Comparison of ENCODE assay signal across 9 cellular contexts in genomic region chr11:47946682-47947575, GRCh38. TPM values are rescaled to one million over a fixed set of nuclear protein-coding genes. Genes with fewer than 3 reads are reported as not detected.
DNase-seq lines count a peak whose midpoint lies in the region; ATAC-seq and TF ChIP-seq lines count a peak whose summit lies in the region.
"Had no signal": no experiment of that assay in that cellular context is flagged by ENCODE, and none has a peak within 500 bp of the region (broad histone marks: within the 10 kb centered on the region; RNA-seq: fewer than 3 reads in every experiment).

No MANE protein-coding gene starts in this region.

- peak in 1 of 4 donors; percentile 72 for TF ChIP-seq EP300 in upper lobe of left lung (IDR thresholded peaks at IDR 0.05)

- H3K36me3 ChIP-seq in SJCRH30 = no peaks in the 10 kb centered on the region
- no peaks in the 10 kb centered on the region for H3K36me3 ChIP-seq in upper lobe of left lung

- 27 to 50% methylated on average over 9 to 10 of the region's 10 CpGs for WGBS in upper lobe of left lung, 2 donors

- no peak for TF ChIP-seq POLR2A in upper lobe of left lung (IDR thresholded peaks at IDR 0.05)

- no peak overlapping the region for H3K27ac ChIP-seq in SJCRH30
- peak overlapping the region; percentile 65 to 69 (median 66) for H3K27ac ChIP-seq in upper lobe of left lung

- H3K9me3 ChIP-seq in SJCRH30 (replicated peaks) (no peaks in the 10 kb centered on the region), upper lobe of left lung (no peaks in the 10 kb centered on the region)

- no peak overlapping the region for H3K4me3 ChIP-seq in SJCRH30
- H3K4me3 ChIP-seq in choroid plexus epithelial cell (ENCODE audit: low read depth, low read length) = no peak overlapping the region
- no peak overlapping the region for H3K4me3 ChIP-seq in upper lobe of left lung

- no peak for TF ChIP-seq CTCF in choroid plexus epithelial cell (conservative IDR thresholded peaks at IDR 0.05; ENCODE audit: low read depth, low read length)
- no peak for TF ChIP-seq CTCF in upper lobe of left lung (IDR thresholded peaks at IDR 0.05)

- peak; percentile 26 for DNase-seq in NK-92 treated with Interleukin-12 subunit alpha and Interleukin-12 subunit beta, amount 100 ng/mL, for 24 hours (lab: John Stamatoyannopoulos, UW)
- no peak for DNase-seq in NK-92 (lab: John Stamatoyannopoulos, UW; ENCODE audit: unreplicated experiment)
- DNase-seq in SJCRH30 = peak; percentile 21 to 27
- peak; percentile 91 for DNase-seq in choroid plexus epithelial cell (ENCODE audit: low read depth)
- DNase-seq in lung microvascular endothelial cell (ENCODE audit: low read depth in 2 of 2) = peak; percentile 12 to 93
- peak in 1 of 2 donors; percentile 91 for DNase-seq in upper lobe of left lung
- no peak for DNase-seq in COR-L47 (lab: John Stamatoyannopoulos, UW)
- DNase-seq in NCI-H2107 treated with DMSO at 0.1 percent for 48 hours (lab: John Stamatoyannopoulos, UW; ENCODE audit: unreplicated experiment) = no peak

- ATAC-seq in upper lobe of left lung (ENCODE audit: low FRiP score in 2 of 2) = peak; percentile 91 to 94
- ATAC-seq: CD8-positive, alpha-beta T cell had no signal

- H3K4me1 ChIP-seq in SJCRH30 (no peaks in the 10 kb centered on the region; the same call in 1 of the 2 replicates), upper lobe of left lung (peaks cover 22 to 39% (median 27%) of the 10 kb centered on the region in 4 donors)

- H3K27me3 ChIP-seq in SJCRH30 = no peaks in the 10 kb centered on the region
- no peaks in the 10 kb centered on the region for H3K27me3 ChIP-seq in upper lobe of left lung

RNA-seq across cellular contexts. Expression of gene PTPRJ, which starts 33.4 kb away (rescaled TPM):
- total RNA-seq in SJCRH30 (2014; rRNA removed; shearing (Covaris generic)) = 0.68 and 1.0 TPM in 2 replicates
- total RNA-seq in lung microvascular endothelial cell (under 0.01 and 0.65 TPM in 2 replicates), upper lobe of left lung (10 to 100 TPM; 17.9 to 50.4 (median 32.9) TPM)

Comparison
In these comparisons a context has a peak if more than half of its experiments do, and no peak if none do; other contexts are left out.
1. DNase-seq: peak in NK-92 treated with Interleukin-12 subunit alpha and Interleukin-12 subunit beta, amount 100 ng/mL, for 24 hours (single experiment), SJCRH30 (2 of 2), choroid plexus epithelial cell (single experiment) and lung microvascular endothelial cell (2 of 2); none in NK-92 (single experiment), COR-L47 (single experiment) and NCI-H2107 treated with DMSO at 0.1 percent for 48 hours (single experiment).